Comparison of ENCODE assay signal across 10 cellular contexts in genomic region chr15:80998252-80998651, GRCh38. TPM values are rescaled to one million over a fixed set of nuclear protein-coding genes. Genes with fewer than 3 reads are reported as not detected.
A peak's percentile ranks its signal among the peaks of the same experiment; 100 is the strongest.
DNase-seq lines count a peak whose midpoint lies in the region; ATAC-seq and TF ChIP-seq lines count a peak whose summit lies in the region.
"Had no signal": no experiment of that assay in that cellular context is flagged by ENCODE, and none has a peak within 500 bp of the region (broad histone marks: within the 10 kb centered on the region; RNA-seq: fewer than 3 reads in every experiment).

No MANE protein-coding gene starts in this region.

- BruUV-seq in Caco-2 (replicated peaks; lab: Mats Ljungman, UMichigan): no TSS peak

- peak overlapping the region; percentile 76 to 92 (median 88) for H3K27ac Mint-ChIP-seq in CD4-positive, CD25-positive, alpha-beta regulatory T cell
- H3K27ac Mint-ChIP-seq in HFFc6 (peak overlapping the region; percentile 4; the same call in 1 of the 2 replicates), Caco-2 (ENCODE audit: unreplicated experiment) (no peak overlapping the region)
- H3K27ac Mint-ChIP-seq in activated CD8-positive, alpha-beta T cell treated with anti-CD3 and anti-CD28 coated beads, Interleukin-2, amount 10 ng/mL, durations not matched to agents 7 days and 5 days: peak overlapping the region; percentile 72
- peak overlapping the region; percentile 25 to 61 for H3K27ac Mint-ChIP-seq in natural killer cell treated with Interleukin-12 subunit alpha and Interleukin-12 subunit beta and Interleukin-15 and Interleukin-18, amount 100 ng/mL, for 72 hours

- no peak overlapping the region for H3K4me3 ChIP-seq in CD4-positive, CD25-positive, alpha-beta regulatory T cell (ENCODE audit: low read depth, low read length)
- no peak overlapping the region for H3K4me3 ChIP-seq in mucosa of descending colon
- no peak overlapping the region for H3K4me3 ChIP-seq in Caco-2 (ENCODE audit: low read depth, low read length)

- peak overlapping the region; percentile 58 to 88 (median 73) for H3K4me3 Mint-ChIP-seq in CD4-positive, CD25-positive, alpha-beta regulatory T cell
- peak overlapping the region; percentile 24; the same call in 1 of the 2 replicates for H3K4me3 Mint-ChIP-seq in HFFc6
- no peak overlapping the region for H3K4me3 Mint-ChIP-seq in activated CD8-positive, alpha-beta T cell treated with anti-CD3 and anti-CD28 coated beads, Interleukin-2, amount 10 ng/mL, durations not matched to agents 7 days and 5 days
- H3K4me3 Mint-ChIP-seq in natural killer cell treated with Interleukin-12 subunit alpha and Interleukin-12 subunit beta and Interleukin-15 and Interleukin-18, amount 100 ng/mL, for 72 hours: peak overlapping the region; percentile 43
- H3K4me3 Mint-ChIP-seq in Caco-2 (ENCODE audit: unreplicated experiment): no peak overlapping the region

- intact Hi-C loops in mucosa of descending colon (cut with DNase I, micrococcal nuclease) (no loop called here), Caco-2 (cut with micrococcal nuclease; ENCODE audit: unreplicated experiment) (loop anchor here (5.0 kb wide), 1 partner anchor 259 kb away; no protein-coding TSS in a partner anchor)

- no peak for TF ChIP-seq CTCF in HFFc6 (IDR thresholded peaks at IDR 0.05)
- no peak for TF ChIP-seq CTCF in mucosa of descending colon (IDR thresholded peaks at IDR 0.05)
- TF ChIP-seq CTCF in Caco-2 (IDR thresholded peaks at IDR 0.05; ENCODE audit: insufficient read depth in 1 of 2, low read depth in 1 of 2, low read length in 1 of 2, severe bottlenecking in 1 of 2, unreplicated experiment in 1 of 2): no peak

- peaks cover under 1% of the 10 kb centered on the region for H3K36me3 Mint-ChIP-seq in CD4-positive, CD25-positive, alpha-beta regulatory T cell
- H3K36me3 Mint-ChIP-seq in HFFc6 (ENCODE audit: low read depth) (0 out of 2 replicates have a peak, but pooled peaks cover under 1% of the 10 kb centered on the region), Caco-2 (ENCODE audit: insufficient read depth, unreplicated experiment) (no peaks in the 10 kb centered on the region)
- peaks cover 9% of the 10 kb centered on the region for H3K36me3 Mint-ChIP-seq in activated CD8-positive, alpha-beta T cell treated with anti-CD3 and anti-CD28 coated beads, Interleukin-2, amount 10 ng/mL, durations not matched to agents 7 days and 5 days (ENCODE audit: low read depth)
- peaks cover 5% of the 10 kb centered on the region for H3K36me3 Mint-ChIP-seq in natural killer cell treated with Interleukin-12 subunit alpha and Interleukin-12 subunit beta and Interleukin-15 and Interleukin-18, amount 100 ng/mL, for 72 hours

- peaks cover 0 to 3% of the 10 kb centered on the region in 2 experiments for H3K9me3 ChIP-seq in CD4-positive, CD25-positive, alpha-beta regulatory T cell (ENCODE audit: control insufficient read depth in 2 of 2, low read length in 2 of 2)
- H3K9me3 ChIP-seq in mucosa of descending colon (no peaks in the 10 kb centered on the region), Caco-2 (no peaks in the 10 kb centered on the region)

- ATAC-seq in CD4-positive, CD25-positive, alpha-beta regulatory T cell (ENCODE audit: low read depth in 2 of 2): no peak
- ATAC-seq in activated CD8-positive, alpha-beta T cell treated with anti-CD3 and anti-CD28 coated beads, Interleukin-2, amount 10 ng/mL, durations not matched to agents 7 days and 5 days: no peak
- ATAC-seq in natural killer cell treated with Interleukin-12 subunit alpha and Interleukin-12 subunit beta and Interleukin-15 and Interleukin-18, amount 100 ng/mL, for 72 hours: no peak
- no peak for ATAC-seq in mucosa of descending colon

- H3K4me1 ChIP-seq in CD4-positive, CD25-positive, alpha-beta regulatory T cell (ENCODE audit: control insufficient read depth, insufficient read depth, low read length, poor library complexity, severe bottlenecking): peaks cover 34% of the 10 kb centered on the region
- H3K4me1 ChIP-seq in mucosa of descending colon (ENCODE audit: low read depth) (peaks cover 14% of the 10 kb centered on the region), Caco-2 (no peaks in the 10 kb centered on the region)

- POLR2A ChIA-PET in activated CD8-positive, alpha-beta T cell treated with anti-CD3 and anti-CD28 coated beads, Interleukin-2, amount 10 ng/mL, durations not matched to agents 7 days and 5 days (lab: Charles Lee): interaction anchor here (0.7 kb wide), 1 partner anchor 1749 kb away, joined by 3 read pairs; no protein-coding TSS in a partner anchor
- POLR2A ChIA-PET in Caco-2 (lab: Charles Lee): no interaction called here

- CTCF ChIA-PET in activated CD8-positive, alpha-beta T cell treated with anti-CD3 and anti-CD28 coated beads, Interleukin-2, amount 10 ng/mL, durations not matched to agents 7 days and 5 days (lab: Charles Lee): interaction anchor here (0.7 to 2.5 kb wide), 3 partner anchors 35 to 268 kb away, joined by 3 to 26 read pairs (median 5); no protein-coding TSS in a partner anchor
- CTCF ChIA-PET in Caco-2 (lab: Charles Lee): no interaction called here

- H3K36me3 ChIP-seq in CD4-positive, CD25-positive, alpha-beta regulatory T cell (ENCODE audit: control insufficient read depth, insufficient read depth, low read length): no peaks in the 10 kb centered on the region
- no peaks in the 10 kb centered on the region for H3K36me3 ChIP-seq in mucosa of descending colon (ENCODE audit: low read depth)
- no peaks in the 10 kb centered on the region for H3K36me3 ChIP-seq in Caco-2 (ENCODE audit: control insufficient read depth, insufficient read depth, low read length)

- no peaks in the 10 kb centered on the region for H3K27me3 ChIP-seq in CD4-positive, CD25-positive, alpha-beta regulatory T cell (ENCODE audit: control insufficient read depth, insufficient read depth, low read length)
- H3K27me3 ChIP-seq in Caco-2 (replicated peaks; ENCODE audit: control insufficient read depth, insufficient read depth, low read length): no peaks in the 10 kb centered on the region

- peak overlapping the region; percentile 61 for H3K27ac ChIP-seq in CD4-positive, CD25-positive, alpha-beta regulatory T cell (ENCODE audit: insufficient read depth, low read length, poor library complexity, severe bottlenecking)

- H3K27me3 Mint-ChIP-seq in CD4-positive, CD25-positive, alpha-beta regulatory T cell: no peaks in the 10 kb centered on the region
- H3K27me3 Mint-ChIP-seq in HFFc6 (ENCODE audit: insufficient read depth) (no peaks in the 10 kb centered on the region), Caco-2 (ENCODE audit: insufficient read depth, unreplicated experiment) (no peaks in the 10 kb centered on the region)
- H3K27me3 Mint-ChIP-seq in activated CD8-positive, alpha-beta T cell treated with anti-CD3 and anti-CD28 coated beads, Interleukin-2, amount 10 ng/mL, durations not matched to agents 7 days and 5 days (ENCODE audit: low read depth): no peaks in the 10 kb centered on the region
- H3K27me3 Mint-ChIP-seq in natural killer cell treated with Interleukin-12 subunit alpha and Interleukin-12 subunit beta and Interleukin-15 and Interleukin-18, amount 100 ng/mL, for 72 hours: no peaks in the 10 kb centered on the region

- H3K4me1 Mint-ChIP-seq in CD4-positive, CD25-positive, alpha-beta regulatory T cell: peaks cover 16 to 45% (median 22%) of the 10 kb centered on the region in 4 donors
- H3K4me1 Mint-ChIP-seq in HFFc6 (ENCODE audit: low read depth) (peaks cover 15% of the 10 kb centered on the region), Caco-2 (ENCODE audit: low read depth, unreplicated experiment) (no peaks in the 10 kb centered on the region)
- peaks cover 37% of the 10 kb centered on the region for H3K4me1 Mint-ChIP-seq in activated CD8-positive, alpha-beta T cell treated with anti-CD3 and anti-CD28 coated beads, Interleukin-2, amount 10 ng/mL, durations not matched to agents 7 days and 5 days (ENCODE audit: low read depth)
- H3K4me1 Mint-ChIP-seq in natural killer cell treated with Interleukin-12 subunit alpha and Interleukin-12 subunit beta and Interleukin-15 and Interleukin-18, amount 100 ng/mL, for 72 hours (ENCODE audit: low read depth in 2 of 2): peaks cover 24% of the 10 kb centered on the region in 2 donors

- peak in 2 of 3 donors; percentile 30 to 40 for DNase-seq in CD4-positive, CD25-positive, alpha-beta regulatory T cell
- DNase-seq in HFFc6 (no peak), mucosa of descending colon (no peak), Caco-2 (no peak)
- DNase-seq in activated CD8-positive, alpha-beta T cell treated with anti-CD3 and anti-CD28 coated beads, Interleukin-2, amount 10 ng/mL, durations not matched to agents 7 days and 5 days: no peak
- DNase-seq in natural killer cell treated with Interleukin-12 subunit alpha and Interleukin-12 subunit beta and Interleukin-15 and Interleukin-18, amount 100 ng/mL, for 72 hours (ENCODE audit: low spot score): no peak
- DNase-seq in activated T-cell treated with anti-CD3 and anti-CD28 coated beads, Interleukin-2, amount 50 U/mL, for 1 hour: no peak
- DNase-seq: activated CD4-positive, alpha-beta T cell treated with anti-CD3 and anti-CD28 coated beads for 4 hours; activated gamma-delta T cell treated with Interleukin-2 at 50 U/mL for 16 hours; NCI-H2081 treated with DMSO at 0.1 percent for 48 hours had no signal

- peaks cover 0 to 8% (median 0%) of the 10 kb centered on the region in 7 donors for H3K9me3 Mint-ChIP-seq in CD4-positive, CD25-positive, alpha-beta regulatory T cell
- H3K9me3 Mint-ChIP-seq in HFFc6 (peaks cover 4% of the 10 kb centered on the region), Caco-2 (ENCODE audit: unreplicated experiment) (no peaks in the 10 kb centered on the region)
- no peaks in the 10 kb centered on the region for H3K9me3 Mint-ChIP-seq in activated CD8-positive, alpha-beta T cell treated with anti-CD3 and anti-CD28 coated beads, Interleukin-2, amount 10 ng/mL, durations not matched to agents 7 days and 5 days (ENCODE audit: insufficient read depth)
- peaks cover 4% of the 10 kb centered on the region for H3K9me3 Mint-ChIP-seq in natural killer cell treated with Interleukin-12 subunit alpha and Interleukin-12 subunit beta and Interleukin-15 and Interleukin-18, amount 100 ng/mL, for 72 hours

RNA-seq across cellular contexts. Expression of gene TLNRD1, which starts 2.5 kb away (rescaled TPM):
- 17.7 TPM for total RNA-seq in CD4-positive, CD25-positive, alpha-beta regulatory T cell
- polyA plus RNA-seq in CD4-positive, CD25-positive, alpha-beta regulatory T cell: 1 to 10 TPM; 3.1 to 5.7 (median 4.5) TPM
- 10 to 100 TPM in 5 of 6 experiments, 1 to 10 TPM in 1; 8.8 to 14.3 (median 12.7) TPM for total RNA-seq in HFFc6 (2021; fragmentation: NEBNext Ultra II Directional; extraction: Animal tissue kit (Norgen Biotek cat#: 25700))
- total RNA-seq in activated CD8-positive, alpha-beta T cell treated with anti-CD3 and anti-CD28 coated beads, Interleukin-2, amount 10 ng/mL, durations not matched to agents 7 days and 5 days: 10 to 100 TPM; 32.3 to 33.8 TPM
- total RNA-seq in natural killer cell treated with Interleukin-12 subunit alpha and Interleukin-12 subunit beta and Interleukin-15 and Interleukin-18, amount 100 ng/mL, for 72 hours: 10 to 100 TPM; 31.8 to 40.7 TPM
- 10 to 100 TPM; 18.5 to 20.7 (median 18.6) TPM for total RNA-seq in mucosa of descending colon
- total RNA-seq in Caco-2 (2022): 13.7 and 13.8 TPM in 2 replicates

RNA-seq across cellular contexts. Expression of gene MESD, which starts 8.6 kb away (rescaled TPM):
- total RNA-seq in CD4-positive, CD25-positive, alpha-beta regulatory T cell: 18.4 TPM
- polyA plus RNA-seq in CD4-positive, CD25-positive, alpha-beta regulatory T cell: 10 to 100 TPM; 28.7 to 34.1 (median 31.3) TPM
- 10 to 100 TPM; 31.8 to 42.1 (median 38.3) TPM for total RNA-seq in HFFc6 (2021; fragmentation: NEBNext Ultra II Directional; extraction: Animal tissue kit (Norgen Biotek cat#: 25700))
- total RNA-seq in activated CD8-positive, alpha-beta T cell treated with anti-CD3 and anti-CD28 coated beads, Interleukin-2, amount 10 ng/mL, durations not matched to agents 7 days and 5 days: 10 to 100 TPM; 27.0 to 27.4 TPM
- total RNA-seq in natural killer cell treated with Interleukin-12 subunit alpha and Interleukin-12 subunit beta and Interleukin-15 and Interleukin-18, amount 100 ng/mL, for 72 hours: 10 to 100 TPM; 33.7 to 35.6 TPM
- total RNA-seq in mucosa of descending colon: 10 to 100 TPM; 18.5 to 24.5 (median 21.3) TPM
- 29.2 and 30.3 TPM in 2 replicates for total RNA-seq in Caco-2 (2022)

Comparison
In these comparisons a context has a peak if more than half of its experiments do, and no peak if none do; other contexts are left out.
1. DNase-seq: peak in CD4-positive, CD25-positive, alpha-beta regulatory T cell (2 of 3); none in HFFc6 (single experiment), activated CD8-positive, alpha-beta T cell treated with anti-CD3 and anti-CD28 coated beads, Interleukin-2, amount 10 ng/mL, durations not matched to agents 7 days and 5 days (single experiment), natural killer cell treated with Interleukin-12 subunit alpha and Interleukin-12 subunit beta and Interleukin-15 and Interleukin-18, amount 100 ng/mL, for 72 hours (single experiment), mucosa of descending colon (0 of 3), Caco-2 (0 of 2) and activated T-cell treated with anti-CD3 and anti-CD28 coated beads, Interleukin-2, amount 50 U/mL, for 1 hour (single experiment).
2. H3K4me3 Mint-ChIP-seq: peak in CD4-positive, CD25-positive, alpha-beta regulatory T cell (4 of 4), HFFc6 (single experiment) and natural killer cell treated with Interleukin-12 subunit alpha and Interleukin-12 subunit beta and Interleukin-15 and Interleukin-18, amount 100 ng/mL, for 72 hours (single experiment); none in activated CD8-positive, alpha-beta T cell treated with anti-CD3 and anti-CD28 coated beads, Interleukin-2, amount 10 ng/mL, durations not matched to agents 7 days and 5 days (single experiment) and Caco-2 (single experiment).